ENCODE assay signal across 15 cellular contexts in the genomic region with DNA sequence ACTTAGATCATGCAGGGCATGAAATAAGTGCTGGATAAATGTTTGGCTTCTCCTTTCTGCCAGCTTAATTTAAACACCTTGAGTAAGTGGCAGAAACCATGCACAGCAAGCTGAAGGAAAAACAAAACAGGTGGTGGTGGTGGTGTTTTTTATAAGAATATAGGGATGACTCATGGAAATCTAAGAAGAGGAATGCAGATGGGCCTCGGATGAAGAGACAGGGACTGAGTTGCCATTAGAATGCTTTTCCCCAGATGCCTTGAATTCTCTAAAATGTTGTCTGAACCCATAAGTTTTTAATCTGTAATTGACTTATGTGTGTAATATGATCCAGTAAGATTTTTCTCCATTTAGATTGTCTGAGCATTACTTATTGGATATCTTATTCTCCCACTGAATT.
A peak's percentile ranks its signal among the peaks of the same experiment; 100 is the strongest.
DNase-seq lines count a peak whose midpoint lies in the region; TF ChIP-seq lines count a peak whose summit lies in the region.
"Had no signal": no experiment of that assay in that cellular context is flagged by ENCODE, and none has a peak within 500 bp of the region (broad histone marks: within the 10 kb centered on the region; RNA-seq: fewer than 3 reads in every experiment).

No MANE protein-coding gene starts in this region.

- H3K4me2 ChIP-seq in neural progenitor cell, result no peak overlapping the region

- DNase-seq in AG04449 (ENCODE audit: low read depth, low spot score) (peak; percentile 57), HCEC 1CT (peak; percentile 61), amniotic epithelial cell (ENCODE audit: low read depth) (peak; percentile 14), iris pigment epithelial cell (ENCODE audit: low read depth) (peak; percentile 74), amniotic stem cell (lab: John Stamatoyannopoulos, UW) (no peak), NOMO-1 treated with dmso at 0.1 percent for 144 hours (lab: John Stamatoyannopoulos, UW; ENCODE audit: unreplicated experiment) (no peak), neural progenitor cell (ENCODE audit: low spot score) (no peak)
- DNase-seq in activated CD4-positive, alpha-beta T cell treated with anti-CD3 and anti-CD28 coated beads, Interleukin-2, amount 50 U/mL, for 48 hours, result no peak
- DNase-seq: activated naive CD8-positive, alpha-beta T cell treated with anti-CD3 and anti-CD28 coated beads for 36 hours; AML-193; DMS79; NCI-H2081; stimulated activated CD8-positive, alpha-beta memory T cell treated with anti-CD3 and anti-CD28 coated beads, Interleukin-4, amount 100 ng/mL, for 48 hours had no signal

- H2AFZ ChIP-seq in neural progenitor cell (replicated peaks), result no peak overlapping the region

- POLR2A ChIA-PET in AG04449 (lab: Yijun Ruan, JAX), result no interaction called here

- H3K4me1 Mint-ChIP-seq in neural progenitor cell, result peaks cover 3% of the 10 kb centered on the region

- H4K20me1 ChIP-seq in neural progenitor cell (ENCODE audit: low read depth), result no peaks in the 10 kb centered on the region

- H3K4me3 Mint-ChIP-seq in neural progenitor cell, result no peak overlapping the region
- H3K4me3 Mint-ChIP-seq: activated naive CD8-positive, alpha-beta T cell treated with anti-CD3 and anti-CD28 coated beads for 36 hours had no signal

- H3K9me3 Mint-ChIP-seq in neural progenitor cell, result peaks cover 8% of the 10 kb centered on the region
- H3K9me3 Mint-ChIP-seq: activated naive CD8-positive, alpha-beta T cell treated with anti-CD3 and anti-CD28 coated beads for 36 hours had no signal

- H3K27me3 Mint-ChIP-seq in neural progenitor cell (ENCODE audit: insufficient read depth, low read depth), result no peaks in the 10 kb centered on the region
- H3K27me3 Mint-ChIP-seq: activated naive CD8-positive, alpha-beta T cell treated with anti-CD3 and anti-CD28 coated beads for 36 hours; progenitor cell of endocrine pancreas had no signal

- no peaks in the 10 kb centered on the region for H3K79me2 ChIP-seq in neural progenitor cell (ENCODE audit: low read depth)

- peaks cover 8% of the 10 kb centered on the region for H3K4me1 ChIP-seq in neural progenitor cell
- H3K4me1 ChIP-seq: tibial nerve had no signal

- CTCF ChIA-PET in AG04449 (lab: Yijun Ruan, JAX), result interaction anchor here (0.6 to 1.8 kb wide), 4 partner anchors 9 to 138 kb away, joined by 3 to 5 read pairs (median 4); no protein-coding TSS in a partner anchor

- H3K27me3 ChIP-seq in neural progenitor cell, result no peaks in the 10 kb centered on the region
- H3K27me3 ChIP-seq: tibial nerve had no signal

- no peak overlapping the region for H3K4me3 ChIP-seq in AG04449 (ENCODE audit: low read depth, low read length)
- H3K4me3 ChIP-seq in neural progenitor cell, result no peak overlapping the region
- H3K4me3 ChIP-seq: tibial nerve had no signal

- TF ChIP-seq CTCF in AG04449 (IDR thresholded peaks at IDR 0.05; ENCODE audit: insufficient read depth, low read length, missing control alignments), result no peak
- no peak for TF ChIP-seq CTCF in neural progenitor cell (IDR thresholded peaks at IDR 0.05)

- H3K9me3 ChIP-seq in neural progenitor cell (ENCODE audit: low read depth), result no peaks in the 10 kb centered on the region
- H3K9me3 ChIP-seq: tibial nerve had no signal

- H3K36me3 ChIP-seq in neural progenitor cell, result no peaks in the 10 kb centered on the region
- H3K36me3 ChIP-seq: tibial nerve had no signal

- H3K27ac ChIP-seq in neural progenitor cell, result no peak overlapping the region
- H3K27ac ChIP-seq: tibial nerve had no signal

- peaks cover 10% of the 10 kb centered on the region for H3F3A ChIP-seq in neural progenitor cell (ENCODE audit: low read depth)

- no peak overlapping the region for H3K9ac ChIP-seq in neural progenitor cell

- no peak overlapping the region for H3K27ac Mint-ChIP-seq in neural progenitor cell
- H3K27ac Mint-ChIP-seq: activated naive CD8-positive, alpha-beta T cell treated with anti-CD3 and anti-CD28 coated beads for 36 hours; progenitor cell of endocrine pancreas had no signal

- H3K36me3 Mint-ChIP-seq in neural progenitor cell, result no peaks in the 10 kb centered on the region
- H3K36me3 Mint-ChIP-seq: activated naive CD8-positive, alpha-beta T cell treated with anti-CD3 and anti-CD28 coated beads for 36 hours had no signal

Comparison
In these comparisons a context has a peak if more than half of its experiments do, and no peak if none do; other contexts are left out.
1. DNase-seq: peak in AG04449 (single experiment), HCEC 1CT (single experiment), amniotic epithelial cell (single experiment) and iris pigment epithelial cell (single experiment); none in amniotic stem cell (single experiment), NOMO-1 treated with dmso at 0.1 percent for 144 hours (single experiment), activated CD4-positive, alpha-beta T cell treated with anti-CD3 and anti-CD28 coated beads, Interleukin-2, amount 50 U/mL, for 48 hours (0 of 2) and neural progenitor cell (single experiment).